ENCODE assay signal across 23 cellular contexts in genomic region chr18:45024357-45025107, GRCh38.
DNase-seq lines count a peak whose midpoint lies in the region; TF ChIP-seq lines count a peak whose summit lies in the region.
"Had no signal": no experiment of that assay in that cellular context is flagged by ENCODE, and none has a peak within 500 bp of the region (broad histone marks: within the 10 kb centered on the region; RNA-seq: fewer than 3 reads in every experiment).

No MANE protein-coding gene starts in this region.

- DNase-seq in NOMO-1 treated with DMSO at 0.1 percent for 48 hours (lab: John Stamatoyannopoulos, UW; ENCODE audit: unreplicated experiment) = peak; percentile 61
- no peak for DNase-seq in NOMO-1 treated with dmso at 0.1 percent for 144 hours (lab: John Stamatoyannopoulos, UW; ENCODE audit: unreplicated experiment)
- no peak for DNase-seq in NB4 (ENCODE audit: low read depth)
- DNase-seq in ascending aorta (ENCODE audit: low spot score in 2 of 2) = no peak
- no peak for DNase-seq in dedifferentiated amniotic fluid mesenchymal stem cell (ENCODE audit: extremely low spot score)
- no peak for DNase-seq in germinal center (ENCODE audit: low spot score)
- DNase-seq in esophagus muscularis mucosa (ENCODE audit: extremely low spot score) = no peak
- no peak for DNase-seq in COLO668 (lab: John Stamatoyannopoulos, UW; ENCODE audit: unreplicated experiment)
- DNase-seq: activated naive CD4-positive, alpha-beta T cell treated with anti-CD3 and anti-CD28 coated beads, Interleukin-2, amount 10 ng/mL, durations not matched to agents 7 days and 5 days; activated T-cell treated with anti-CD3 and anti-CD28 coated beads, Interleukin-2, amount 50 U/mL, for 48 hours; anterior cingulate cortex; caudate nucleus; KBM-7; left colon; naive thymus-derived CD8-positive, alpha-beta T cell; NCI-H1105; NCI-H2107; NCI-H510A treated with DMSO at 0.1 percent for 48 hours; stimulated activated CD4-positive, alpha-beta T cell treated with anti-CD3 and anti-CD28 coated beads, Interleukin-4, amount 100 ng/mL, for 1 hour had no signal

- TF ChIP-seq CTCF in NB4 (IDR thresholded peaks at IDR 0.05; ENCODE audit: low read depth, low read length) (peak; percentile 2), ascending aorta (IDR thresholded peaks at IDR 0.05) (no peak), esophagus muscularis mucosa (IDR thresholded peaks at IDR 0.05) (no peak)

- TF ChIP-seq POLR2A in NB4 (IDR thresholded peaks at IDR 0.05; ENCODE audit: extremely low read depth, insufficient read length) = no peak
- no peak for TF ChIP-seq POLR2A in esophagus muscularis mucosa (IDR thresholded peaks at IDR 0.05; ENCODE audit: low read depth)

- H3K9me3 ChIP-seq in ascending aorta (no peaks in the 10 kb centered on the region), esophagus muscularis mucosa (no peaks in the 10 kb centered on the region)
- H3K9me3 ChIP-seq: A549, BLaER1, HAP-1 had no signal

- intact Hi-C loops in ascending aorta (cut with DNase I) (no loop called here), esophagus muscularis mucosa (cut with DNase I) (no loop called here)

- H3K4me3 ChIP-seq in NB4 (ENCODE audit: low read depth, low read length) (no peak overlapping the region), ascending aorta (no peak overlapping the region), esophagus muscularis mucosa (no peak overlapping the region)
- H3K4me3 ChIP-seq: A549, BLaER1, HAP-1, tibial nerve had no signal

- H3K27me3 ChIP-seq in ascending aorta = no peaks in the 10 kb centered on the region
- no peaks in the 10 kb centered on the region for H3K27me3 ChIP-seq in esophagus muscularis mucosa
- H3K27me3 ChIP-seq: BLaER1, tibial nerve had no signal

- H3K27ac ChIP-seq in ascending aorta = peak overlapping the region; percentile 19 to 41
- H3K27ac ChIP-seq in esophagus muscularis mucosa (replicated peaks in 1 of 4) = no peak overlapping the region
- H3K27ac ChIP-seq: A549, BLaER1, tibial nerve had no signal

- no peaks in the 10 kb centered on the region for H3K36me3 ChIP-seq in ascending aorta
- no peaks in the 10 kb centered on the region for H3K36me3 ChIP-seq in esophagus muscularis mucosa
- H3K36me3 ChIP-seq: BLaER1, HAP-1, tibial nerve had no signal

- WGBS in esophagus muscularis mucosa = 82% methylated on average over 4 of the region's 4 CpGs

- TF ChIP-seq EP300 in esophagus muscularis mucosa (IDR thresholded peaks at IDR 0.05) = no peak

- H3K4me1 ChIP-seq in ascending aorta = peaks cover 3 to 8% of the 10 kb centered on the region in 2 donors
- peaks cover 0 to 15% (median 12%) of the 10 kb centered on the region in 4 donors for H3K4me1 ChIP-seq in esophagus muscularis mucosa
- H3K4me1 ChIP-seq: HAP-1, tibial nerve had no signal

Comparison
In these comparisons a context has a peak if more than half of its experiments do, and no peak if none do; other contexts are left out.
1. H3K27ac ChIP-seq: peak in ascending aorta (2 of 2); none in esophagus muscularis mucosa (0 of 4).